22 cellular contexts compared by ENCODE assay signal in the genomic region with DNA sequence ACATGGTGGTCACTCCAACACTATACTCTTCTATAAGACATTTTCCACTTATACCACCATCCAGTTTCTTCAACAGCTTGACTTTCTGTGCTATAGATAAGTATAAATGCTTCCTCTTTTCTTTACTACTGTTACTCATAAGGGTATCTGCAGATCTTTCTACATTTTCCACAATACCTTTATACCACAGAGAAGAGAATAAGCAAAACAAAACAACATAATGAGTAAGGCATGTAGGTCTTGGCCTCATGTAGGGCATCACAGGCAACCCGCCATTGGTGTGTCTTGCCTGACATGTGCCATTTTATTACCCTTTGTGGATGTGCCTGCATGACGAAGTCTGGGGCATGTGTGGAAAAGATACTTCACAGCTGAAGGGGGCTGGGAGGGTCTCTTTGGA.
DNase-seq lines count a peak whose midpoint lies in the region; ATAC-seq, FAIRE-seq and TF ChIP-seq lines count a peak whose summit lies in the region.
"Had no signal": no experiment of that assay in that cellular context is flagged by ENCODE, and none has a peak within 500 bp of the region (broad histone marks: within the 10 kb centered on the region; RNA-seq: fewer than 3 reads in every experiment).

No MANE protein-coding gene starts in this region.

- no peaks in the 10 kb centered on the region for H3K27me3 ChIP-seq in GM06990 (replicated peaks; ENCODE audit: control insufficient read depth, insufficient read depth, low read length)
- H3K27me3 ChIP-seq in uterus: no peaks in the 10 kb centered on the region
- no peaks in the 10 kb centered on the region for H3K27me3 ChIP-seq in Karpas-422 (ENCODE audit: low read length)
- H3K27me3 ChIP-seq: vagina had no signal

- TF ChIP-seq CTCF in GM06990 (IDR thresholded peaks at IDR 0.05; ENCODE audit: insufficient read depth, low read length, poor library complexity, severe bottlenecking) (no peak), uterus (IDR thresholded peaks at IDR 0.05) (no peak)

- H3K4me3 ChIP-seq in GM06990 (replicated peaks; ENCODE audit: low read depth, low read length) (no peak overlapping the region), uterus (no peak overlapping the region), Karpas-422 (ENCODE audit: low read length) (no peak overlapping the region)
- H3K4me3 ChIP-seq: vagina had no signal

- H3K36me3 ChIP-seq in GM06990 (ENCODE audit: control insufficient read depth, insufficient read depth, low read length) (no peaks in the 10 kb centered on the region), uterus (no peaks in the 10 kb centered on the region), Karpas-422 (ENCODE audit: insufficient read depth, low read length) (no peaks in the 10 kb centered on the region)
- H3K36me3 ChIP-seq: vagina had no signal

- H3K79me2 ChIP-seq in Karpas-422 (ENCODE audit: low read length): no peaks in the 10 kb centered on the region

- H3K9me3 ChIP-seq in uterus (no peaks in the 10 kb centered on the region), Karpas-422 (ENCODE audit: low read length) (no peaks in the 10 kb centered on the region)
- H3K9me3 ChIP-seq: vagina had no signal

- no peak overlapping the region for H3K27ac ChIP-seq in uterus
- no peak overlapping the region for H3K27ac ChIP-seq in Karpas-422 (ENCODE audit: low read length)
- H3K27ac ChIP-seq: vagina had no signal

- H4K20me1 ChIP-seq in Karpas-422 (ENCODE audit: insufficient read depth, low read depth, low read length): no peaks in the 10 kb centered on the region

- peak; percentile 56 for ATAC-seq in GM18868 (IDR thresholded peaks at IDR 0.05; ENCODE audit: unreplicated experiment)
- peak; percentile 60 for ATAC-seq in HG03135 (IDR thresholded peaks at IDR 0.05; ENCODE audit: unreplicated experiment)
- ATAC-seq: sciatic nerve had no signal

- FAIRE-seq in H54 (lab: Jason Lieb, UNC): no peak
- FAIRE-seq: RCC 7860 had no signal

- H2AFZ ChIP-seq in Karpas-422 (ENCODE audit: low read length): no peak overlapping the region

- TF ChIP-seq POLR2A in uterus (IDR thresholded peaks at IDR 0.05) (no peak), H54 (IDR thresholded peaks at IDR 0.05; ENCODE audit: low read depth, low read length) (no peak)

- H3K4me2 ChIP-seq in Karpas-422 (ENCODE audit: low read depth, low read length, poor library complexity, severe bottlenecking): no peak overlapping the region

- H3K9me2 ChIP-seq in Karpas-422 (replicated peaks; ENCODE audit: insufficient read depth, low read length): no peaks in the 10 kb centered on the region

- H3K4me1 ChIP-seq in uterus (no peaks in the 10 kb centered on the region), Karpas-422 (ENCODE audit: low read length) (peaks cover 19% of the 10 kb centered on the region)
- H3K4me1 ChIP-seq: vagina had no signal

- intact Hi-C loops in uterus (cut with DNase I; ENCODE audit: low total_unique reads): no loop called here

- DNase-seq in GM06990 (ENCODE audit: extremely low read depth, insufficient read length): peak; percentile 37
- peak; percentile 49 for DNase-seq in OCI-M1 (lab: John Stamatoyannopoulos, UW)
- no peak for DNase-seq in uterus
- no peak for DNase-seq in NCI-H524 treated with DMSO at 0.1 percent for 48 hours (lab: John Stamatoyannopoulos, UW)
- DNase-seq in H54 (ENCODE audit: insufficient read length, low spot score): no peak
- no peak for DNase-seq in Karpas-422
- DNase-seq: activated effector memory CD4-positive, alpha-beta T cell treated with anti-CD3 and anti-CD28 coated beads, Interleukin-2, amount 50 U/mL, for 16 hours; amniotic stem cell; caudate nucleus; CD4-positive, CD25-positive, alpha-beta regulatory T cell; DMS79; effector CD4-positive, alpha-beta T cell; glutamatergic neuron; GOT3; NCI-H1092 treated with DMSO at 0.1 percent for 48 hours; NCI-H2107; NCI-H774 had no signal

- no peak overlapping the region for H3K9ac ChIP-seq in Karpas-422 (ENCODE audit: low read length)

Comparison
In these comparisons a context has a peak if more than half of its experiments do, and no peak if none do; other contexts are left out.
1. DNase-seq: peak in GM06990 (single experiment) and OCI-M1 (single experiment); none in uterus (0 of 2), NCI-H524 treated with DMSO at 0.1 percent for 48 hours (single experiment), H54 (single experiment) and Karpas-422 (single experiment).